In genomic region chr12:16389594-16389993, GRCh38 we compare ENCODE assay signal across 13 cellular contexts. TPM values are rescaled to one million over a fixed set of nuclear protein-coding genes. Genes with fewer than 3 reads are reported as not detected.
DNase-seq lines count a peak whose midpoint lies in the region; ATAC-seq and TF ChIP-seq lines count a peak whose summit lies in the region.
"Had no signal": no experiment of that assay in that cellular context is flagged by ENCODE, and none has a peak within 500 bp of the region (broad histone marks: within the 10 kb centered on the region; RNA-seq: fewer than 3 reads in every experiment).

No MANE protein-coding gene starts in this region.

- H3K27ac ChIP-seq in upper lobe of right lung, result no peak overlapping the region

- peak; percentile 48 for DNase-seq in SKM-1 treated with dmso at 0.1 percent for 144 hours (lab: John Stamatoyannopoulos, UW; ENCODE audit: unreplicated experiment)
- no peak for DNase-seq in SKM-1 (lab: John Stamatoyannopoulos, UW; ENCODE audit: unreplicated experiment)
- peak; percentile 35 for DNase-seq in NOMO-1 treated with dmso at 0.1 percent for 144 hours (lab: John Stamatoyannopoulos, UW; ENCODE audit: unreplicated experiment)
- DNase-seq in fibroblast of mammary gland (ENCODE audit: low read depth), result peak; percentile 91
- no peak for DNase-seq in upper lobe of right lung
- DNase-seq in foreskin melanocyte, result no peak
- no peak for DNase-seq in GDM1 (lab: John Stamatoyannopoulos, UW)
- DNase-seq in left lobe of liver (ENCODE audit: low spot score), result no peak
- DNase-seq: activated CD8-positive, alpha-beta memory T cell treated with anti-CD3 and anti-CD28 coated beads for 24 hours; activated naive CD8-positive, alpha-beta T cell treated with anti-CD3 and anti-CD28 coated beads, Interleukin-2, amount 10 ng/mL, durations not matched to agents 7 days and 5 days; effector CD8-positive, alpha-beta T cell; naive B cell; NCI-H82 had no signal

- no peak overlapping the region for H3K4me3 ChIP-seq in fibroblast of mammary gland (ENCODE audit: control insufficient read depth, low read depth, low read length)
- no peak overlapping the region for H3K4me3 ChIP-seq in upper lobe of right lung

- ATAC-seq in upper lobe of right lung (peak; percentile 75), left lobe of liver (no peak)

- intact Hi-C loops in upper lobe of right lung (cut with DNase I), result no loop called here

- H3K9me3 ChIP-seq in upper lobe of right lung, result peaks cover 4% of the 10 kb centered on the region

- H3K27me3 ChIP-seq in upper lobe of right lung, result no peaks in the 10 kb centered on the region

- no peaks in the 10 kb centered on the region for H3K36me3 ChIP-seq in upper lobe of right lung

- H3K4me1 ChIP-seq in upper lobe of right lung, result no peaks in the 10 kb centered on the region

- TF ChIP-seq CTCF in fibroblast of mammary gland (conservative IDR thresholded peaks at IDR 0.05; ENCODE audit: control insufficient read depth, insufficient read depth, low read depth, low read length), result no peak
- no peak for TF ChIP-seq CTCF in upper lobe of right lung (IDR thresholded peaks at IDR 0.05)

RNA-seq across cellular contexts. Expression of gene MGST1, which starts 42.1 kb away (rescaled TPM):
- total RNA-seq in upper lobe of right lung, result 357 TPM
- total RNA-seq in left lobe of liver, result 1,460 TPM

Comparison
In these comparisons a context has a peak if more than half of its experiments do, and no peak if none do; other contexts are left out.
1. DNase-seq: peak in SKM-1 treated with dmso at 0.1 percent for 144 hours (single experiment), NOMO-1 treated with dmso at 0.1 percent for 144 hours (single experiment) and fibroblast of mammary gland (single experiment); none in SKM-1 (single experiment), upper lobe of right lung (single experiment), foreskin melanocyte (single experiment), GDM1 (single experiment) and left lobe of liver (single experiment).